1 cellular context compared by ENCODE assay signal in genomic region chr17:79947351-79948031, GRCh38.
TF ChIP-seq lines count a peak whose summit lies in the region.

No MANE protein-coding gene starts in this region.

TF ChIP-seq in GM23338, 12 proteins besides CTCF, POLR2A, EP300 and RAD21 (continued from another document):
- no peak for TF ChIP-seq ZNF462 (CRISPR knock-in tag; IDR thresholded peaks at IDR 0.05)
- TF ChIP-seq CREB1 (CRISPR knock-in tag; IDR thresholded peaks at IDR 0.05; ENCODE audit: low read depth) = no peak
